In genomic region chr7:35544028-35544742, GRCh38 we compare ENCODE assay signal across 19 cellular contexts.
"Had no signal": no experiment of that assay in that cellular context is flagged by ENCODE, and none has a peak within 500 bp of the region (broad histone marks: within the 10 kb centered on the region; RNA-seq: fewer than 3 reads in every experiment).

No MANE protein-coding gene starts in this region.

- H3K27ac ChIP-seq: colonic mucosa, gastrocnemius medialis, heart right ventricle, neutrophil, right atrium auricular region, tibial artery, upper lobe of left lung, vagina had no signal

- H3K27me3 Mint-ChIP-seq: stimulated activated naive CD8-positive, alpha-beta T cell treated with anti-CD3 and anti-CD28 coated beads, Interleukin-15, Interleukin-2, amounts not matched to agents 100 ng/mL and 50 ng/mL, for 24 hours had no signal

- H3K36me3 Mint-ChIP-seq: naive thymus-derived CD8-positive, alpha-beta T cell had no signal

- H3K9me3 ChIP-seq: colonic mucosa, gastrocnemius medialis, heart right ventricle, neutrophil, right atrium auricular region, tibial artery, upper lobe of left lung, vagina had no signal

- H3K27ac Mint-ChIP-seq: stimulated activated naive CD8-positive, alpha-beta T cell treated with anti-CD3 and anti-CD28 coated beads, Interleukin-15, Interleukin-2, amounts not matched to agents 100 ng/mL and 50 ng/mL, for 24 hours had no signal

- H3K4me3 Mint-ChIP-seq: naive thymus-derived CD8-positive, alpha-beta T cell; stimulated activated naive CD8-positive, alpha-beta T cell treated with anti-CD3 and anti-CD28 coated beads, Interleukin-15, Interleukin-2, amounts not matched to agents 100 ng/mL and 50 ng/mL, for 24 hours had no signal

- DNase-seq: colonic mucosa; effector CD8-positive, alpha-beta T cell; gastrocnemius medialis; heart right ventricle; left ventricle myocardium superior; mesendoderm; naive thymus-derived CD8-positive, alpha-beta T cell; posterior cingulate gyrus; small intestine; stimulated activated CD4-positive, alpha-beta T cell treated with anti-CD3 and anti-CD28 coated beads, Interleukin-12 subunit alpha, Interleukin-12 subunit beta, amount 100 ng/mL, for 4 hours; tibial artery; upper lobe of left lung had no signal

- H3K4me3 ChIP-seq: colonic mucosa, gastrocnemius medialis, heart right ventricle, right atrium auricular region, tibial artery, upper lobe of left lung, vagina had no signal

- ATAC-seq: esophagus mucosa; gastrocnemius medialis; heart right ventricle; left ventricle myocardium superior; naive thymus-derived CD8-positive, alpha-beta T cell had no signal

- H3K27me3 ChIP-seq: colonic mucosa, gastrocnemius medialis, right atrium auricular region, tibial artery, upper lobe of left lung, vagina had no signal

- H3K4me1 ChIP-seq: colonic mucosa, gastrocnemius medialis, heart right ventricle, right atrium auricular region, tibial artery, upper lobe of left lung, vagina had no signal

- H3K36me3 ChIP-seq: colonic mucosa, gastrocnemius medialis, heart right ventricle, neutrophil, right atrium auricular region, tibial artery, upper lobe of left lung, vagina had no signal

- FAIRE-seq: endometrium, keratinocyte, small intestine had no signal

- H3K9me3 Mint-ChIP-seq: naive thymus-derived CD8-positive, alpha-beta T cell; stimulated activated naive CD8-positive, alpha-beta T cell treated with anti-CD3 and anti-CD28 coated beads, Interleukin-15, Interleukin-2, amounts not matched to agents 100 ng/mL and 50 ng/mL, for 24 hours had no signal
